ENCODE assay signal across 17 cellular contexts in genomic region chr1:185319152-185319501, GRCh38. TPM values are rescaled to one million over a fixed set of nuclear protein-coding genes. Genes with fewer than 3 reads are reported as not detected.
DNase-seq lines count a peak whose midpoint lies in the region; ATAC-seq and TF ChIP-seq lines count a peak whose summit lies in the region.
"Had no signal": no experiment of that assay in that cellular context is flagged by ENCODE, and none has a peak within 500 bp of the region (broad histone marks: within the 10 kb centered on the region; RNA-seq: fewer than 3 reads in every experiment).

No MANE protein-coding gene starts in this region.

- H4K20me1 ChIP-seq in OCI-LY3 (ENCODE audit: insufficient read depth, low read length) = peaks cover 19% of the 10 kb centered on the region

- no peak overlapping the region for H2AFZ ChIP-seq in OCI-LY3 (ENCODE audit: low read depth, low read length)

- H3K79me2 ChIP-seq in OCI-LY3 (ENCODE audit: low read length) = peaks cover 53% of the 10 kb centered on the region

- peaks cover 37% of the 10 kb centered on the region for H3K4me1 ChIP-seq in OCI-LY3 (ENCODE audit: low read length)
- H3K4me1 ChIP-seq in heart left ventricle = peaks cover 0 to 33% (median 17%) of the 10 kb centered on the region in 12 donors

- H3K27ac ChIP-seq in OCI-LY3 (ENCODE audit: low read length) (peak overlapping the region; percentile 99), substantia nigra (ENCODE audit: low read depth, low read length, poor library complexity, severe bottlenecking) (peak overlapping the region; percentile 44), heart left ventricle (peak overlapping the region in 2 of 12 donors; percentile 94 to 98)
- H3K27ac ChIP-seq: psoas muscle had no signal

- no peak for ATAC-seq in heart left ventricle
- ATAC-seq: HCT116; psoas muscle; SK-N-SH treated with all-trans-retinoic acid at 6 μM for 48 hours; stimulated activated memory B cell treated with anti-CD40 and anti-IgM and Interleukin-4, amounts not matched to agents 10 μg/mL and 1 μg/mL and 100 μg/mL, for 72 hours had no signal

- H3K9me3 ChIP-seq in OCI-LY3 (ENCODE audit: insufficient read depth, low read length) (no peaks in the 10 kb centered on the region), heart left ventricle (peaks cover 0 to 3% (median 0%) of the 10 kb centered on the region in 12 donors)
- H3K9me3 ChIP-seq: psoas muscle had no signal

- TF ChIP-seq POLR2A in heart left ventricle (IDR thresholded peaks at IDR 0.05) = no peak

- H3K36me3 Mint-ChIP-seq in activated T-cell treated with anti-CD3 and anti-CD28 coated beads, Interleukin-2, amount 50 U/mL, for 24 hours (ENCODE audit: low read depth) = peaks cover 32% of the 10 kb centered on the region
- H3K36me3 Mint-ChIP-seq in immature natural killer cell = peaks cover 0 to 8% (median 0%) of the 10 kb centered on the region in 3 donors
- peaks cover 2% of the 10 kb centered on the region in 2 donors for H3K36me3 Mint-ChIP-seq in CD14-positive monocyte
- H3K36me3 Mint-ChIP-seq: stimulated activated memory B cell treated with anti-CD40 and anti-IgM and Interleukin-4, amounts not matched to agents 10 μg/mL and 1 μg/mL and 100 μg/mL, for 72 hours had no signal

- H3K9me3 Mint-ChIP-seq in activated T-cell treated with anti-CD3 and anti-CD28 coated beads, Interleukin-2, amount 50 U/mL, for 24 hours = peaks cover 5% of the 10 kb centered on the region
- H3K9me3 Mint-ChIP-seq in immature natural killer cell (no peaks in the 10 kb centered on the region), CD14-positive monocyte (peaks cover 0 to 9% (median 4%) of the 10 kb centered on the region in 7 donors)
- H3K9me3 Mint-ChIP-seq: stimulated activated memory B cell treated with anti-CD40 and anti-IgM and Interleukin-4, amounts not matched to agents 10 μg/mL and 1 μg/mL and 100 μg/mL, for 72 hours had no signal

- DNase-seq in activated T-cell treated with anti-CD3 and anti-CD28 coated beads, Interleukin-2, amount 50 U/mL, for 24 hours = no peak
- DNase-seq in activated T-cell treated with anti-CD3 and anti-CD28 coated beads, Interleukin-2, amount 50 U/mL, for 48 hours = no peak
- DNase-seq in immature natural killer cell = no peak
- no peak for DNase-seq in substantia nigra (lab: John Stamatoyannopoulos, UW)
- no peak for DNase-seq in heart left ventricle
- no peak for DNase-seq in CD14-positive monocyte (ENCODE audit: low spot score)
- no peak for DNase-seq in NCI-H2171 (lab: John Stamatoyannopoulos, UW)
- DNase-seq: activated CD4-positive, alpha-beta T cell treated with anti-CD3 and anti-CD28 coated beads, Interleukin-2, amount 50 U/mL, for 4 hours; activated effector memory CD4-positive, alpha-beta T cell treated with Interleukin-2 at 50 U/mL for 16 hours; NCI-H187; NCI-H524; psoas muscle had no signal

- no peaks in the 10 kb centered on the region for H3K27me3 ChIP-seq in OCI-LY3 (ENCODE audit: low read depth, low read length)
- H3K27me3 ChIP-seq in heart left ventricle = no peaks in the 10 kb centered on the region

- H3K36me3 ChIP-seq in OCI-LY3 (replicated peaks; ENCODE audit: low read depth, low read length) (peaks cover 43% of the 10 kb centered on the region), heart left ventricle (no peaks in the 10 kb centered on the region)

- H3K4me2 ChIP-seq in OCI-LY3 (ENCODE audit: low read length) = peak overlapping the region; percentile 99

- intact Hi-C loops in heart left ventricle (cut with DNase I) = loop anchor here in 8 of 10 donors (5.0 to 10.0 kb wide), 4 partner anchors 276 to 353 kb away; no protein-coding TSS in a partner anchor
- intact Hi-C loops in CD14-positive monocyte (cut with micrococcal nuclease) = loop anchor here (5.0 to 10.0 kb wide), 4 partner anchors 53 to 356 kb away; partner anchors contain the start of genes SWT1 (in 2 of the 2) and TRMT1L (in 2 of the 2)

- H3K4me3 ChIP-seq in OCI-LY3 (ENCODE audit: low read length) (peak overlapping the region; percentile 84), heart left ventricle (no peak overlapping the region)
- H3K4me3 ChIP-seq: psoas muscle had no signal

- no peak for TF ChIP-seq CTCF in OCI-LY3 (IDR thresholded peaks at IDR 0.05; ENCODE audit: low read depth, low read length)
- TF ChIP-seq CTCF in heart left ventricle (IDR thresholded peaks at IDR 0.05) = no peak
- TF ChIP-seq CTCF in CD14-positive monocyte (IDR thresholded peaks at IDR 0.05) = no peak

- H3K27me3 Mint-ChIP-seq in activated T-cell treated with anti-CD3 and anti-CD28 coated beads, Interleukin-2, amount 50 U/mL, for 24 hours = no peaks in the 10 kb centered on the region
- H3K27me3 Mint-ChIP-seq in immature natural killer cell (ENCODE audit: low read depth in 3 of 3) (peaks cover 11 to 28% (median 25%) of the 10 kb centered on the region in 3 donors), CD14-positive monocyte (ENCODE audit: low read depth in 3 of 3) (no peaks in the 10 kb centered on the region)
- H3K27me3 Mint-ChIP-seq: dendritic cell treated with granulocyte-macrophage colony-stimulating factor and Interleukin-4, amounts not matched to agents 40 ng/mL and 50 ng/mL, for 4 days; stimulated activated memory B cell treated with anti-CD40 and anti-IgM and Interleukin-4, amounts not matched to agents 10 μg/mL and 1 μg/mL and 100 μg/mL, for 72 hours had no signal

- H3K4me1 Mint-ChIP-seq in activated T-cell treated with anti-CD3 and anti-CD28 coated beads, Interleukin-2, amount 50 U/mL, for 24 hours (ENCODE audit: low read depth) = peaks cover 30% of the 10 kb centered on the region
- H3K4me1 Mint-ChIP-seq in immature natural killer cell (peaks cover 37 to 46% of the 10 kb centered on the region in 2 donors), CD14-positive monocyte (peaks cover 28% of the 10 kb centered on the region)

- peak overlapping the region; percentile 67 for H3K27ac Mint-ChIP-seq in activated T-cell treated with anti-CD3 and anti-CD28 coated beads, Interleukin-2, amount 50 U/mL, for 24 hours
- H3K27ac Mint-ChIP-seq in immature natural killer cell (peak overlapping the region; percentile 70 to 99 (median 98)), CD14-positive monocyte (peak overlapping the region in 2 of 7 donors; percentile 2 to 7)
- H3K27ac Mint-ChIP-seq: stimulated activated memory B cell treated with anti-CD40 and anti-IgM and Interleukin-4, amounts not matched to agents 10 μg/mL and 1 μg/mL and 100 μg/mL, for 72 hours had no signal

- WGBS in heart left ventricle, 4 donors = 23 to 38% (median 37%) methylated on average over 1 of the region's 1 CpG

- H3K4me3 Mint-ChIP-seq in activated T-cell treated with anti-CD3 and anti-CD28 coated beads, Interleukin-2, amount 50 U/mL, for 24 hours = no peak overlapping the region
- H3K4me3 Mint-ChIP-seq in immature natural killer cell (peak overlapping the region in 1 of 5 donors; percentile 12), CD14-positive monocyte (no peak overlapping the region)
- H3K4me3 Mint-ChIP-seq: dendritic cell treated with granulocyte-macrophage colony-stimulating factor and Interleukin-4, amounts not matched to agents 40 ng/mL and 50 ng/mL, for 4 days; stimulated activated memory B cell treated with anti-CD40 and anti-IgM and Interleukin-4, amounts not matched to agents 10 μg/mL and 1 μg/mL and 100 μg/mL, for 72 hours had no signal

- H3K9ac ChIP-seq in OCI-LY3 (ENCODE audit: low read length) = peak overlapping the region; percentile 99

RNA-seq across cellular contexts. Expression of gene IVNS1ABP, which starts 2.1 kb away (rescaled TPM):
- polyA plus RNA-seq in immature natural killer cell (100 to 1,000 TPM in 2 of 3 donors, 10 to 100 TPM in 1; 68.6 to 146 (median 110) TPM), heart left ventricle (10 to 100 TPM; 27.5 to 38.5 TPM), CD14-positive monocyte (10 to 100 TPM; 50.9 to 69.2 TPM)
- 10 to 100 TPM; 24.7 to 95.2 (median 60.6) TPM for total RNA-seq in heart left ventricle
